In the genomic region with DNA sequence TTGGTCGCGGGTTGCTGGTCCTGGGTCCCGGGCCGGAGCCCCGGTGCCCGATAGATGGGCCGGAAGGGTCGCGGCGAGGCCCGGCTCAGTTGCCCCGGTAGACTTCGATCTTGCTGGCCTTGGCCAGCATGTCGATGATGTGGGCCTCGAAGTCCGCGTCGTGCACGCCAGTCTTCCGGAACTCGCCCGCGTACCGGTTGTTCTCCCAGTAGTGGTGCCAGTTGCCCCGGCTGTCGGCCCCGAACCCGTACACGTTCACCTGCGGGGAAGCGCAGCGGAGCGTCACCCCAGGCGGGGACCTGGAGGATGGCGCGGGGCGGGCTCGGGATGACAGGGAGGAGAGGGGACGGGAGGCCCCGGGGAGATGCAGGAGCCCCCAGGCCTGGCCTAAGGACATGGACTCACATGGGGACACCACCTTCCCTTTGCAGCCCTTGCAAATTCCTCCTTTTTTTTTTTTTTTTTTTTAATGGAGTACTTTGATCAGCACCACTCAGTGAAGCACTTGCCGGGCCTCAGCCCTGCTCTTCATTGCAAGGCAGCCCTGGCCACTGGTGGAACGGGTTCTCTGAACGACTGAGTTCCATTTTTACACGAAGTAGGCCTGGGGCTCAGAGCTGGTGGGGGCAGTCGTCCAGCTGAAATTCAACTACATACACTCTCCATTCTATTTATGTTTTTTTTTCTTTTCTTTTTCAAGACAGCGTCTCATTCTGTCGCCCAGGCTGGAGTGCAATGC, we compare ENCODE assay signal across 8 cellular contexts. TPM values are rescaled to one million over a fixed set of nuclear protein-coding genes. Genes with fewer than 3 reads are reported as not detected.
DNase-seq lines count a peak whose midpoint lies in the region; ATAC-seq and TF ChIP-seq lines count a peak whose summit lies in the region.

No MANE protein-coding gene starts in this region.

- H4K20me1 ChIP-seq in neural cell (ENCODE audit: insufficient read depth) = no peaks in the 10 kb centered on the region

- peaks cover 23% of the 10 kb centered on the region for H3K36me3 Mint-ChIP-seq in effector memory CD8-positive, alpha-beta T cell (ENCODE audit: insufficient read depth)

- H3K4me1 Mint-ChIP-seq in effector memory CD8-positive, alpha-beta T cell (ENCODE audit: low read depth in 2 of 2) = peaks cover 11 to 13% of the 10 kb centered on the region in 2 donors

- no peak for TF ChIP-seq CTCF in neural cell (IDR thresholded peaks at IDR 0.05; ENCODE audit: poor library complexity, severe bottlenecking)

- H3K79me2 ChIP-seq in neural cell (replicated peaks; ENCODE audit: insufficient read depth, low read length) = no peaks in the 10 kb centered on the region

- no peak for TF ChIP-seq RAD21 in neural cell (conservative IDR thresholded peaks at IDR 0.05)

- H3K4me2 ChIP-seq in neural cell (ENCODE audit: low read length) = peak overlapping the region; percentile 26

- peak overlapping the region; percentile 40 for H3K27ac ChIP-seq in neural cell (ENCODE audit: low read length)

- H3K27me3 Mint-ChIP-seq in effector memory CD8-positive, alpha-beta T cell = no peaks in the 10 kb centered on the region

- H3K27me3 ChIP-seq in MG63 (no peaks in the 10 kb centered on the region), neural cell (ENCODE audit: insufficient read depth, low read depth, low read length) (no peaks in the 10 kb centered on the region)

- H3F3A ChIP-seq in neural cell (ENCODE audit: insufficient read depth, low read length, poor library complexity, severe bottlenecking) = peaks cover 5% of the 10 kb centered on the region

- peak overlapping the region; percentile 57 for H3K9ac ChIP-seq in neural cell (ENCODE audit: low read length)

- H3K9me3 Mint-ChIP-seq in effector memory CD8-positive, alpha-beta T cell = no peaks in the 10 kb centered on the region

- ATAC-seq in effector memory CD8-positive, alpha-beta T cell (replicated peaks) = peak; percentile 23
- no peak for ATAC-seq in HG02885 (IDR thresholded peaks at IDR 0.05; ENCODE audit: poor library complexity, unreplicated experiment)

- peak overlapping the region; percentile 41 for H2AFZ ChIP-seq in neural cell (ENCODE audit: low read depth, low read length)

- no peak for DNase-seq in MG63
- DNase-seq in effector memory CD8-positive, alpha-beta T cell = no peak
- DNase-seq in T-helper 9 cell = no peak
- DNase-seq in mesenteric fat pad (ENCODE audit: low spot score) = no peak
- DNase-seq in NCI-H446 (lab: John Stamatoyannopoulos, UW) = no peak

- TF ChIP-seq EP300 in neural cell (conservative IDR thresholded peaks at IDR 0.05; ENCODE audit: poor library complexity, severe bottlenecking) = no peak

- TF ChIP-seq POLR2A in GM10847 (IDR thresholded peaks at IDR 0.05; ENCODE audit: extremely low read depth, insufficient read length) = peak; percentile 21

- H3K36me3 ChIP-seq in MG63 (peaks cover 2% of the 10 kb centered on the region), neural cell (ENCODE audit: insufficient read depth, low read length) (no peaks in the 10 kb centered on the region)

- no peaks in the 10 kb centered on the region for H3K9me2 ChIP-seq in neural cell (ENCODE audit: insufficient read depth, low read length)

- peak overlapping the region; percentile 86 to 87 for H3K4me3 Mint-ChIP-seq in effector memory CD8-positive, alpha-beta T cell

- peak overlapping the region; percentile 91 for H3K4me3 ChIP-seq in MG63
- peak overlapping the region; percentile 80 for H3K4me3 ChIP-seq in neural cell (ENCODE audit: low read length)

- peak overlapping the region; percentile 79 to 90 for H3K27ac Mint-ChIP-seq in effector memory CD8-positive, alpha-beta T cell

- H3K9me3 ChIP-seq in MG63 (no peaks in the 10 kb centered on the region), neural cell (ENCODE audit: low read length) (no peaks in the 10 kb centered on the region)

TF ChIP-seq in neural cell, 6 proteins besides CTCF, POLR2A, EP300 and RAD21:
- TF ChIP-seq REST (IDR thresholded peaks at IDR 0.05; ENCODE audit: borderline replicate concordance) (peak; percentile 3), SMC3 (conservative IDR thresholded peaks at IDR 0.05; ENCODE audit: poor library complexity) (no peak), POLR2AphosphoS5 (IDR thresholded peaks at IDR 0.05) (no peak), TAF1 (IDR thresholded peaks at IDR 0.05; ENCODE audit: low read depth) (no peak)

RNA-seq across cellular contexts. Expression of gene DDX19A, which starts 35.1 kb away (rescaled TPM):
- 31.1 and 62.2 TPM in 2 replicates for total RNA-seq in MG63 (2014; rRNA removed; shearing (Covaris generic); ENCODE audit: low replicate concordance)
- 39.5 and 53.0 TPM in 2 replicates for polyA plus RNA-seq in neural cell
- polyA minus RNA-seq in neural cell = 41.1 and 49.9 TPM in 2 replicates
- 37.4 TPM for total RNA-seq in mesenteric fat pad

RNA-seq across cellular contexts. Expression of gene ST3GAL2, which starts 57.1 kb away (rescaled TPM):
- 8.9 and 9.2 TPM in 2 replicates for total RNA-seq in MG63 (2014; rRNA removed; shearing (Covaris generic); ENCODE audit: low replicate concordance)
- polyA plus RNA-seq in neural cell = 19.4 and 21.7 TPM in 2 replicates
- polyA minus RNA-seq in neural cell = 38.8 and 48.7 TPM in 2 replicates
- 25.9 TPM for total RNA-seq in mesenteric fat pad
